23 cellular contexts compared by ENCODE assay signal in genomic region chr10:6181249-6181648, GRCh38. TPM values are rescaled to one million over a fixed set of nuclear protein-coding genes. Genes with fewer than 3 reads are reported as not detected.
A peak's percentile ranks its signal among the peaks of the same experiment; 100 is the strongest.
DNase-seq lines count a peak whose midpoint lies in the region; ATAC-seq and TF ChIP-seq lines count a peak whose summit lies in the region.
"Had no signal": no experiment of that assay in that cellular context is flagged by ENCODE, and none has a peak within 500 bp of the region (broad histone marks: within the 10 kb centered on the region; RNA-seq: fewer than 3 reads in every experiment).

No MANE protein-coding gene starts in this region.

- no peaks in the 10 kb centered on the region for H3K9me3 Mint-ChIP-seq in CD4-positive, alpha-beta T cell
- no peaks in the 10 kb centered on the region for H3K9me3 Mint-ChIP-seq in activated T-helper 17 cell treated with anti-CD3 and anti-CD28 coated beads, Interleukin-2, amount 50 U/mL, for 72 hours
- H3K9me3 Mint-ChIP-seq in dendritic cell treated with granulocyte-macrophage colony-stimulating factor and Interleukin-4, amounts not matched to agents 40 ng/mL and 50 ng/mL, for 4 days, result no peaks in the 10 kb centered on the region
- no peaks in the 10 kb centered on the region for H3K9me3 Mint-ChIP-seq in Caco-2 (ENCODE audit: unreplicated experiment)
- H3K9me3 Mint-ChIP-seq: CD8-positive, alpha-beta T cell had no signal

- no peak for TF ChIP-seq CTCF in CD4-positive, alpha-beta T cell (IDR thresholded peaks at IDR 0.05)
- TF ChIP-seq CTCF in Caco-2 (IDR thresholded peaks at IDR 0.05; ENCODE audit: insufficient read depth in 1 of 2, low read depth in 1 of 2, low read length in 1 of 2, severe bottlenecking in 1 of 2, unreplicated experiment in 1 of 2), result no peak

- ATAC-seq in CD4-positive, alpha-beta T cell (ENCODE audit: poor library complexity), result no peak
- no peak for ATAC-seq in activated T-helper 17 cell treated with anti-CD3 and anti-CD28 coated beads, Interleukin-2, amount 50 U/mL, for 72 hours (replicated peaks)
- ATAC-seq: A549; CD8-positive, alpha-beta T cell; GM12878 had no signal

- BruUV-seq in Caco-2 (replicated peaks; lab: Mats Ljungman, UMichigan), result no TSS peak

- H3K36me3 ChIP-seq in subcutaneous abdominal adipose tissue (ENCODE audit: control insufficient read depth in 5 of 5, insufficient read depth in 5 of 5, low read length in 5 of 5), result no peaks in the 10 kb centered on the region
- no peaks in the 10 kb centered on the region for H3K36me3 ChIP-seq in Caco-2 (ENCODE audit: control insufficient read depth, insufficient read depth, low read length)
- H3K36me3 ChIP-seq: BE2C, HAP-1 had no signal

- no peak for DNase-seq in CD4-positive, alpha-beta T cell
- DNase-seq in HuH-7.5 (ENCODE audit: low spot score), result no peak
- no peak for DNase-seq in NCI-H2029 treated with DMSO at 0.1 percent for 48 hours (lab: John Stamatoyannopoulos, UW)
- no peak for DNase-seq in NK-92 treated with Interleukin-12 subunit alpha and Interleukin-12 subunit beta, amount 100 ng/mL, for 24 hours (lab: John Stamatoyannopoulos, UW)
- DNase-seq in Caco-2, result no peak
- DNase-seq: 8988T; ACHN; AML-193; BE2C; CD8-positive, alpha-beta T cell; DMS 273 treated with DMSO at 0.1 percent for 48 hours; DMS79; EL; GDM1; GOT3 had no signal

- H3K27me3 ChIP-seq in CD4-positive, alpha-beta T cell (ENCODE audit: control insufficient read depth, insufficient read depth, low read length), result no peaks in the 10 kb centered on the region
- no peaks in the 10 kb centered on the region for H3K27me3 ChIP-seq in subcutaneous abdominal adipose tissue (ENCODE audit: control insufficient read depth in 5 of 5, insufficient read depth in 4 of 5, low read length in 5 of 5)
- H3K27me3 ChIP-seq in Caco-2 (replicated peaks; ENCODE audit: control insufficient read depth, insufficient read depth, low read length), result no peaks in the 10 kb centered on the region
- H3K27me3 ChIP-seq: BE2C; BLaER1 treated with 17β-estradiol and CSF1 and Interleukin-3, amounts not matched to agents 10 nM and 100 nM had no signal

- H3K4me1 ChIP-seq in subcutaneous abdominal adipose tissue (ENCODE audit: control insufficient read depth in 5 of 5, insufficient read depth in 5 of 5, low read length in 5 of 5) (peaks cover 0 to 56% (median 44%) of the 10 kb centered on the region in 5 donors), Caco-2 (no peaks in the 10 kb centered on the region)
- H3K4me1 ChIP-seq: BE2C, HAP-1 had no signal

- H3K27ac Mint-ChIP-seq in CD4-positive, alpha-beta T cell, result peak overlapping the region; percentile 27
- peak overlapping the region; percentile 36 for H3K27ac Mint-ChIP-seq in activated T-helper 17 cell treated with anti-CD3 and anti-CD28 coated beads, Interleukin-2, amount 50 U/mL, for 72 hours
- peak overlapping the region; percentile 6 for H3K27ac Mint-ChIP-seq in dendritic cell treated with granulocyte-macrophage colony-stimulating factor and Interleukin-4, amounts not matched to agents 40 ng/mL and 50 ng/mL, for 4 days
- no peak overlapping the region for H3K27ac Mint-ChIP-seq in Caco-2 (ENCODE audit: unreplicated experiment)

- H3K4me3 Mint-ChIP-seq in CD4-positive, alpha-beta T cell, result no peak overlapping the region
- H3K4me3 Mint-ChIP-seq in activated T-helper 17 cell treated with anti-CD3 and anti-CD28 coated beads, Interleukin-2, amount 50 U/mL, for 72 hours, result no peak overlapping the region
- no peak overlapping the region for H3K4me3 Mint-ChIP-seq in dendritic cell treated with granulocyte-macrophage colony-stimulating factor and Interleukin-4, amounts not matched to agents 40 ng/mL and 50 ng/mL, for 4 days
- no peak overlapping the region for H3K4me3 Mint-ChIP-seq in Caco-2 (ENCODE audit: unreplicated experiment)
- H3K4me3 Mint-ChIP-seq: CD14-positive monocyte; CD8-positive, alpha-beta T cell had no signal

- H3K27ac ChIP-seq in CD4-positive, alpha-beta T cell (ENCODE audit: low read depth, low read length), result no peak overlapping the region
- peak overlapping the region; percentile 54 for H3K27ac ChIP-seq in subcutaneous abdominal adipose tissue (ENCODE audit: low read depth, low read length)
- H3K27ac ChIP-seq: A549; BLaER1 treated with 17β-estradiol and CSF1 and Interleukin-3, amounts not matched to agents 10 nM and 100 nM had no signal

- H3K4me3 ChIP-seq in subcutaneous abdominal adipose tissue (ENCODE audit: low read depth in 1 of 5, low read length in 5 of 5) (no peak overlapping the region), Caco-2 (ENCODE audit: low read depth, low read length) (no peak overlapping the region)
- H3K4me3 ChIP-seq: A549; BLaER1 treated with 17β-estradiol and CSF1 and Interleukin-3, amounts not matched to agents 10 nM and 100 nM; GM12878; HAP-1 had no signal

- no peaks in the 10 kb centered on the region for H3K9me3 ChIP-seq in CD4-positive, alpha-beta T cell (ENCODE audit: control insufficient read depth, low read length)
- H3K9me3 ChIP-seq in subcutaneous abdominal adipose tissue (ENCODE audit: control insufficient read depth in 5 of 5, low read length in 5 of 5), result no peaks in the 10 kb centered on the region
- no peaks in the 10 kb centered on the region for H3K9me3 ChIP-seq in Caco-2
- H3K9me3 ChIP-seq: A549; BE2C; BLaER1 treated with 17β-estradiol and CSF1 and Interleukin-3, amounts not matched to agents 10 nM and 100 nM; HAP-1 had no signal

- no peak overlapping the region for H3K9ac ChIP-seq in subcutaneous abdominal adipose tissue (ENCODE audit: low read length in 5 of 5)
- H3K9ac ChIP-seq: BLaER1 treated with 17β-estradiol and CSF1 and Interleukin-3, amounts not matched to agents 10 nM and 100 nM had no signal

- POLR2A ChIA-PET in CD4-positive, alpha-beta T cell (lab: Charles Lee), result no interaction called here
- POLR2A ChIA-PET in Caco-2 (lab: Charles Lee), result no interaction called here

- peaks cover 31% of the 10 kb centered on the region for H3K4me1 Mint-ChIP-seq in CD4-positive, alpha-beta T cell (ENCODE audit: low read depth)
- H3K4me1 Mint-ChIP-seq in activated T-helper 17 cell treated with anti-CD3 and anti-CD28 coated beads, Interleukin-2, amount 50 U/mL, for 72 hours, result peaks cover 28% of the 10 kb centered on the region
- H3K4me1 Mint-ChIP-seq in dendritic cell treated with granulocyte-macrophage colony-stimulating factor and Interleukin-4, amounts not matched to agents 40 ng/mL and 50 ng/mL, for 4 days (ENCODE audit: low read depth), result peaks cover 47% of the 10 kb centered on the region
- no peaks in the 10 kb centered on the region for H3K4me1 Mint-ChIP-seq in Caco-2 (ENCODE audit: low read depth, unreplicated experiment)

- H3K36me3 Mint-ChIP-seq in CD4-positive, alpha-beta T cell (ENCODE audit: low read depth), result peaks cover under 1% of the 10 kb centered on the region
- H3K36me3 Mint-ChIP-seq in activated T-helper 17 cell treated with anti-CD3 and anti-CD28 coated beads, Interleukin-2, amount 50 U/mL, for 72 hours (ENCODE audit: low read depth), result peaks cover 43% of the 10 kb centered on the region
- H3K36me3 Mint-ChIP-seq in dendritic cell treated with granulocyte-macrophage colony-stimulating factor and Interleukin-4, amounts not matched to agents 40 ng/mL and 50 ng/mL, for 4 days (ENCODE audit: low read depth), result peaks cover 33% of the 10 kb centered on the region
- H3K36me3 Mint-ChIP-seq in Caco-2 (ENCODE audit: insufficient read depth, unreplicated experiment), result peaks cover 45% of the 10 kb centered on the region
- H3K36me3 Mint-ChIP-seq: CD8-positive, alpha-beta T cell had no signal

- CTCF ChIA-PET in CD4-positive, alpha-beta T cell (lab: Charles Lee), result interaction anchor here (0.9 kb wide), 1 partner anchor 201 kb away, joined by 4 read pairs; no protein-coding TSS in a partner anchor
- CTCF ChIA-PET in Caco-2 (lab: Charles Lee), result no interaction called here

- no peaks in the 10 kb centered on the region for H3K27me3 Mint-ChIP-seq in CD4-positive, alpha-beta T cell
- H3K27me3 Mint-ChIP-seq in activated T-helper 17 cell treated with anti-CD3 and anti-CD28 coated beads, Interleukin-2, amount 50 U/mL, for 72 hours, result no peaks in the 10 kb centered on the region
- no peaks in the 10 kb centered on the region for H3K27me3 Mint-ChIP-seq in dendritic cell treated with granulocyte-macrophage colony-stimulating factor and Interleukin-4, amounts not matched to agents 40 ng/mL and 50 ng/mL, for 4 days
- H3K27me3 Mint-ChIP-seq in Caco-2 (ENCODE audit: insufficient read depth, unreplicated experiment), result no peaks in the 10 kb centered on the region

- intact Hi-C loops in CD4-positive, alpha-beta T cell (cut with DNase I, micrococcal nuclease), result loop anchor here in 1 of 2 experiments (2.0 kb wide), 1 partner anchor 16 kb away; no protein-coding TSS in a partner anchor
- intact Hi-C loops in dendritic cell treated with granulocyte-macrophage colony-stimulating factor and Interleukin-4, amounts not matched to agents 40 ng/mL and 50 ng/mL, for 4 days (cut with micrococcal nuclease), result no loop called here
- intact Hi-C loops in Caco-2 (cut with micrococcal nuclease; ENCODE audit: unreplicated experiment), result no loop called here

RNA-seq across cellular contexts. Expression of gene PFKFB3, which starts 21.5 kb away (rescaled TPM):
- 100 to 1,000 TPM; 142 to 145 TPM for total RNA-seq in CD4-positive, alpha-beta T cell
- 100 to 1,000 TPM; 157 to 310 TPM for total RNA-seq in activated T-helper 17 cell treated with anti-CD3 and anti-CD28 coated beads, Interleukin-2, amount 50 U/mL, for 72 hours
- 33.0 and 35.4 TPM in 2 replicates for total RNA-seq in Caco-2 (2022)
